ENCODE assay signal across 7 cellular contexts in genomic region chr2:87678742-87679173, GRCh38.
DNase-seq lines count a peak whose midpoint lies in the region; ATAC-seq, FAIRE-seq and TF ChIP-seq lines count a peak whose summit lies in the region.
"Not testable (repeated sequence)": the region's sequence is repeated elsewhere in the genome, so short reads cannot be mapped to it uniquely, and the experiment has no call there.

No MANE protein-coding gene starts in this region.

- H3K79me2 ChIP-seq in HCT116 (ENCODE audit: insufficient read depth, low read length); astrocyte (ENCODE audit: insufficient read depth, low read length): not testable (repeated sequence)

- not testable (repeated sequence) for H4K20me1 ChIP-seq in HCT116 (ENCODE audit: insufficient read depth); astrocyte (ENCODE audit: insufficient read depth, low read length)

- not testable (repeated sequence) for H3K27me3 Mint-ChIP-seq in astrocyte (ENCODE audit: low read depth, unreplicated experiment); stimulated activated naive B cell treated with anti-CD40 and anti-IgM and Interleukin-4, amounts not matched to agents 10 μg/mL and 1 μg/mL and 100 μg/mL, for 72 hours

- not testable (repeated sequence) for H3K9ac ChIP-seq in HCT116 (ENCODE audit: low read length); astrocyte (ENCODE audit: low read length)

- CTCF ChIA-PET in HCT116 (lab: Charles Lee) = not testable (repeated sequence)

- not testable (repeated sequence) for H3K27me3 ChIP-seq in HCT116 (ENCODE audit: insufficient read depth, low read length); astrocyte (ENCODE audit: insufficient read depth, low read length)

- not testable (repeated sequence) for TF ChIP-seq POLR2A in HCT116 (IDR thresholded peaks at IDR 0.05; ENCODE audit: borderline replicate concordance, extremely low read depth, insufficient read depth, insufficient read length)

- H3K27ac Mint-ChIP-seq in astrocyte (ENCODE audit: unreplicated experiment); stimulated activated naive B cell treated with anti-CD40 and anti-IgM and Interleukin-4, amounts not matched to agents 10 μg/mL and 1 μg/mL and 100 μg/mL, for 72 hours: not testable (repeated sequence)

- not testable (repeated sequence) for H3K36me3 ChIP-seq in HCT116 (ENCODE audit: control insufficient read depth in 1 of 2, insufficient read depth in 2 of 2, low read length in 2 of 2); astrocyte (ENCODE audit: insufficient read depth, low read length)

- FAIRE-seq in astrocyte (lab: Jason Lieb, UNC) = peak; percentile 47

- intact Hi-C loops in HCT116 (cut with micrococcal nuclease); left colon (cut with DNase I, micrococcal nuclease): not testable (repeated sequence)

- H3K27ac ChIP-seq in HCT116 (ENCODE audit: low read depth, low read length); astrocyte (ENCODE audit: low read depth, low read length): not testable (repeated sequence)

- POLR2A ChIA-PET in HCT116 (lab: Charles Lee) = not testable (repeated sequence)

- not testable (repeated sequence) for H2AFZ ChIP-seq in HCT116 (ENCODE audit: low read depth, low read length, poor library complexity, severe bottlenecking); astrocyte (ENCODE audit: low read depth, low read length)

- ATAC-seq in HCT116 (peak; percentile 85), SK-N-SH treated with all-trans-retinoic acid at 6 μM for 48 hours (peak; percentile 75), left colon (peak; percentile 22)
- peak; percentile 68 to 72 for ATAC-seq in stimulated activated naive B cell treated with anti-CD40 and anti-IgM and Interleukin-4, amounts not matched to agents 10 μg/mL and 1 μg/mL and 100 μg/mL, for 72 hours (replicated peaks)

- not testable (repeated sequence) for H3K9me3 ChIP-seq in HCT116 (ENCODE audit: control insufficient read depth in 1 of 2, insufficient read depth in 1 of 2, low read depth in 1 of 2, low read length in 2 of 2); astrocyte (ENCODE audit: insufficient read depth, low read depth, low read length)

- not testable (repeated sequence) for TF ChIP-seq CTCF in HCT116 (IDR thresholded peaks at IDR 0.05 in 2 of 3, conservative IDR thresholded peaks at IDR 0.05 in 1 of 3; ENCODE audit: borderline replicate concordance in 1 of 3, insufficient read depth in 1 of 3, low read depth in 2 of 3, low read length in 2 of 3); astrocyte (IDR thresholded peaks at IDR 0.05; ENCODE audit: insufficient read depth, low read depth, low read length)

- DNase-seq in HCT116 (ENCODE audit: low read depth, low spot score); astrocyte (ENCODE audit: low read depth); left colon; stimulated activated naive B cell treated with anti-CD40 and anti-IgM and Interleukin-4, amounts not matched to agents 10 μg/mL and 1 μg/mL and 100 μg/mL, for 72 hours: not testable (repeated sequence)
- DNase-seq in activated CD4-positive, alpha-beta T cell treated with anti-CD3 and anti-CD28 coated beads, Interleukin-2, amount 50 U/mL, for 48 hours = peak; percentile 9 to 23
- peak; percentile 29 to 40 for DNase-seq in activated T-cell treated with anti-CD3 and anti-CD28 coated beads, Interleukin-2, amount 50 U/mL, for 48 hours

- not testable (repeated sequence) for H3K4me1 Mint-ChIP-seq in astrocyte (ENCODE audit: low read depth, unreplicated experiment); stimulated activated naive B cell treated with anti-CD40 and anti-IgM and Interleukin-4, amounts not matched to agents 10 μg/mL and 1 μg/mL and 100 μg/mL, for 72 hours

- H3K4me2 ChIP-seq in HCT116 (ENCODE audit: low read length); astrocyte (ENCODE audit: low read length): not testable (repeated sequence)

- not testable (repeated sequence) for H3K9me3 Mint-ChIP-seq in astrocyte (ENCODE audit: unreplicated experiment); stimulated activated naive B cell treated with anti-CD40 and anti-IgM and Interleukin-4, amounts not matched to agents 10 μg/mL and 1 μg/mL and 100 μg/mL, for 72 hours

- RAD21 ChIA-PET in HCT116 (lab: Charles Lee; ENCODE audit: low non-redundant PET in 1 of 2, low total read pairs in 2 of 2, uncharacterized antibody in 2 of 2, unreplicated experiment in 2 of 2) = not testable (repeated sequence)

- H3K9me2 ChIP-seq in HCT116 (ENCODE audit: insufficient read depth) = not testable (repeated sequence)

- not testable (repeated sequence) for H3K4me1 ChIP-seq in HCT116 (ENCODE audit: control insufficient read depth in 1 of 2, insufficient read depth in 2 of 2, low read length in 2 of 2); astrocyte (ENCODE audit: insufficient read depth, low read length)

- H3K4me3 Mint-ChIP-seq in astrocyte (ENCODE audit: unreplicated experiment); stimulated activated naive B cell treated with anti-CD40 and anti-IgM and Interleukin-4, amounts not matched to agents 10 μg/mL and 1 μg/mL and 100 μg/mL, for 72 hours: not testable (repeated sequence)

- not testable (repeated sequence) for BruUV-seq in HCT116 (replicated peaks; lab: Mats Ljungman, UMichigan)

- TF ChIP-seq RAD21 in HCT116 (IDR thresholded peaks at IDR 0.05; ENCODE audit: low read depth) = not testable (repeated sequence)

- not testable (repeated sequence) for H3K4me3 ChIP-seq in HCT116 (replicated peaks in 1 of 2; ENCODE audit: low read depth in 1 of 2, low read length in 2 of 2); astrocyte (ENCODE audit: insufficient read depth, low read depth, low read length)

- not testable (repeated sequence) for H3K36me3 Mint-ChIP-seq in astrocyte (ENCODE audit: low read depth, unreplicated experiment); stimulated activated naive B cell treated with anti-CD40 and anti-IgM and Interleukin-4, amounts not matched to agents 10 μg/mL and 1 μg/mL and 100 μg/mL, for 72 hours

Comparison
In these comparisons a context has a peak if more than half of its experiments do, and no peak if none do; other contexts are left out.
1. ATAC-seq: peak in every context shown above with its lines; median percentile 85 in HCT116; 75 in SK-N-SH treated with all-trans-retinoic acid at 6 μM for 48 hours; 70 in stimulated activated naive B cell treated with anti-CD40 and anti-IgM and Interleukin-4, amounts not matched to agents 10 μg/mL and 1 μg/mL and 100 μg/mL, for 72 hours; 22 in left colon.